In genomic region chr10:119595134-119595714, GRCh38 we compare ENCODE assay signal across 8 cellular contexts. TPM values are rescaled to one million over a fixed set of nuclear protein-coding genes. Genes with fewer than 3 reads are reported as not detected.
DNase-seq lines count a peak whose midpoint lies in the region; ATAC-seq, FAIRE-seq and TF ChIP-seq lines count a peak whose summit lies in the region.

No MANE protein-coding gene starts in this region.

- peaks cover 46% of the 10 kb centered on the region for H3K4me1 Mint-ChIP-seq in activated naive CD8-positive, alpha-beta T cell treated with anti-CD3 and anti-CD28 coated beads for 36 hours

- no peak for ATAC-seq in GM18907 (IDR thresholded peaks at IDR 0.05; ENCODE audit: unreplicated experiment)

- H3K4me1 ChIP-seq in cardiac muscle cell (ENCODE audit: low read depth), result peaks cover 29% of the 10 kb centered on the region
- peaks cover 34% of the 10 kb centered on the region for H3K4me1 ChIP-seq in keratinocyte (ENCODE audit: control insufficient read depth, extremely low read depth, insufficient read depth, low read length)
- H3K4me1 ChIP-seq in thymus (ENCODE audit: control insufficient read depth, insufficient read depth, low read length), result peaks cover 19% of the 10 kb centered on the region

- peak overlapping the region; percentile 96 for H3K27ac ChIP-seq in cardiac muscle cell
- H3K27ac ChIP-seq in keratinocyte (ENCODE audit: control insufficient read depth, insufficient read depth, low read length), result peak overlapping the region; percentile 93
- no peak overlapping the region for H3K27ac ChIP-seq in thymus (ENCODE audit: low read depth)

- no peaks in the 10 kb centered on the region for H4K20me1 ChIP-seq in keratinocyte (ENCODE audit: control insufficient read depth, extremely low read depth, insufficient read depth, low read length)

- H3K9ac ChIP-seq in keratinocyte (ENCODE audit: control insufficient read depth, extremely low read depth, insufficient read depth, low read length), result peak overlapping the region; percentile 95

- H3K79me2 ChIP-seq in keratinocyte (ENCODE audit: control insufficient read depth, insufficient read depth, low read length), result peaks cover 61% of the 10 kb centered on the region

- H3K9me1 ChIP-seq in keratinocyte (ENCODE audit: control insufficient read depth, extremely low read depth, insufficient read depth, low read length), result no peaks in the 10 kb centered on the region

- peaks cover 51% of the 10 kb centered on the region for H3K36me3 Mint-ChIP-seq in activated naive CD8-positive, alpha-beta T cell treated with anti-CD3 and anti-CD28 coated beads for 36 hours

- POLR2A ChIA-PET in GM10248 (lab: Yijun Ruan, JAX), result interaction anchor here (0.6 to 0.8 kb wide), 2 partner anchors 107 to 471 kb away, joined by 3 to 4 read pairs; no protein-coding TSS in a partner anchor

- no peaks in the 10 kb centered on the region for H3K27me3 ChIP-seq in cardiac muscle cell
- H3K27me3 ChIP-seq in keratinocyte (ENCODE audit: control insufficient read depth, extremely low read depth, insufficient read depth, low read length), result no peaks in the 10 kb centered on the region
- H3K27me3 ChIP-seq in thymus (ENCODE audit: control insufficient read depth, insufficient read depth), result no peaks in the 10 kb centered on the region

- H3K4me2 ChIP-seq in keratinocyte (ENCODE audit: control insufficient read depth, extremely low read depth, insufficient read depth, low read depth, low read length), result peak overlapping the region; percentile 83

- CTCF ChIA-PET in GM10248 (lab: Yijun Ruan, JAX), result interaction anchor here (1.0 kb wide), 2 partner anchors 53 to 150 kb away, joined by 3 read pairs; partner anchors contain the start of gene RGS10

- H3K4me3 ChIP-seq in cardiac muscle cell (peak overlapping the region; percentile 57), keratinocyte (ENCODE audit: control insufficient read depth in 2 of 3, extremely low read depth in 1 of 3, insufficient read depth in 2 of 3, low read depth in 1 of 3, low read length in 3 of 3) (peak overlapping the region; percentile 71 to 93 (median 82)), thymus (ENCODE audit: low read length) (peak overlapping the region; percentile 64)

- DNase-seq in cardiac muscle cell (ENCODE audit: low read depth in 1 of 2, low spot score in 1 of 2) (peak in 1 of 2 donors; percentile 48), cardiac septum (ENCODE audit: low spot score) (no peak), keratinocyte (ENCODE audit: low read depth, low spot score) (no peak), GM10248 (ENCODE audit: extremely low spot score) (no peak)
- DNase-seq in activated naive CD8-positive, alpha-beta T cell treated with anti-CD3 and anti-CD28 coated beads for 36 hours, result no peak
- no peak for DNase-seq in activated CD8-positive, alpha-beta memory T cell treated with anti-CD3 and anti-CD28 coated beads, Interleukin-2, amount 50 U/mL, for 48 hours

- H3K9me3 ChIP-seq in cardiac muscle cell (ENCODE audit: low read depth) (no peaks in the 10 kb centered on the region), keratinocyte (ENCODE audit: control insufficient read depth, low read depth, low read length) (no peaks in the 10 kb centered on the region), thymus (ENCODE audit: control insufficient read depth) (no peaks in the 10 kb centered on the region)

- peak overlapping the region; percentile 96 for H3K27ac Mint-ChIP-seq in activated naive CD8-positive, alpha-beta T cell treated with anti-CD3 and anti-CD28 coated beads for 36 hours

- no peaks in the 10 kb centered on the region for H3K27me3 Mint-ChIP-seq in activated naive CD8-positive, alpha-beta T cell treated with anti-CD3 and anti-CD28 coated beads for 36 hours

- H3K9me3 Mint-ChIP-seq in activated naive CD8-positive, alpha-beta T cell treated with anti-CD3 and anti-CD28 coated beads for 36 hours, result peaks cover 2% of the 10 kb centered on the region

- WGBS in thymus, result 30% methylated on average over 7 of the region's 7 CpGs

- peak overlapping the region; percentile 83 for H3K4me3 Mint-ChIP-seq in activated naive CD8-positive, alpha-beta T cell treated with anti-CD3 and anti-CD28 coated beads for 36 hours

- FAIRE-seq in keratinocyte (lab: Jason Lieb, UNC), result peak; percentile 34

- dilution Hi-C loops in keratinocyte (cut with MboI; ENCODE audit: extremely low pct_ligation_motif_present, low sequenced_read_pairs), result no loop called here

- intact Hi-C loops in cardiac septum (cut with DNase I), result loop anchor here (5.0 kb wide), 1 partner anchor 72 kb away; no protein-coding TSS in a partner anchor

- TF ChIP-seq CTCF in cardiac muscle cell (IDR thresholded peaks at IDR 0.05; ENCODE audit: low read depth, low read length), result no peak
- no peak for TF ChIP-seq CTCF in keratinocyte (optimal IDR thresholded peaks at IDR 0.05 in 1 of 3, IDR thresholded peaks at IDR 0.05 in 1 of 3, conservative IDR thresholded peaks at IDR 0.05 in 1 of 3; ENCODE audit: extremely low read depth in 1 of 3, insufficient read depth in 2 of 3, low read length in 3 of 3)
- no peak for TF ChIP-seq CTCF in GM10248 (IDR thresholded peaks at IDR 0.05; ENCODE audit: control extremely low read depth, extremely low read depth, low read depth, missing control alignments)

- H3K36me3 ChIP-seq in cardiac muscle cell, result no peaks in the 10 kb centered on the region
- H3K36me3 ChIP-seq in keratinocyte (ENCODE audit: control insufficient read depth in 2 of 2, extremely low read depth in 1 of 2, insufficient read depth in 2 of 2, low read length in 2 of 2), result peaks cover 0 to 6% of the 10 kb centered on the region in 2 experiments
- H3K36me3 ChIP-seq in thymus (ENCODE audit: control insufficient read depth, insufficient read depth), result no peaks in the 10 kb centered on the region

- no peak overlapping the region for H2AFZ ChIP-seq in keratinocyte (ENCODE audit: control insufficient read depth, low read length)

RNA-seq across cellular contexts. Expression of gene TIAL1, which starts 1.5 kb away (rescaled TPM):
- total RNA-seq in cardiac muscle cell, result 45.1 and 63.5 TPM in 2 replicates
- polyA plus RNA-seq in cardiac muscle cell, result 33.8 and 58.1 TPM in 2 replicates
- total RNA-seq in cardiac septum, result 75.0 TPM
- total RNA-seq in activated naive CD8-positive, alpha-beta T cell treated with anti-CD3 and anti-CD28 coated beads for 36 hours, result 100 to 1,000 TPM; 212 to 215 TPM
- 66.9 to 117 TPM (median 98.1 TPM) in 3 replicates for polyA plus RNA-seq in keratinocyte
- polyA plus RNA-seq in keratinocyte (2011; ENCODE audit: low read depth), result 181 TPM
- 42.0 and 70.2 TPM in 2 replicates for polyA plus RNA-seq in keratinocyte (2011; cell fraction: cytosol; rRNA removed)
- polyA plus RNA-seq in keratinocyte (2011; cell fraction: nucleus; rRNA removed), result 193 and 255 TPM in 2 replicates
- 70.7 and 108 TPM in 2 replicates for polyA plus RNA-seq in keratinocyte (2012; ENCODE audit: low replicate concordance)
- 23.8 to 78.1 TPM (median 32.4 TPM) in 3 replicates for polyA minus RNA-seq in keratinocyte
- 24.4 TPM for polyA minus RNA-seq in keratinocyte (2011; cell fraction: cytosol; rRNA and poly(A)+ RNA removed)
- polyA minus RNA-seq in keratinocyte (2011; cell fraction: nucleus; rRNA and poly(A)+ RNA removed), result 35.2 and 69.0 TPM in 2 replicates
- polyA plus RNA-seq in thymus, result 128 TPM

RNA-seq across cellular contexts. Expression of gene RGS10, which starts 52.7 kb away (rescaled TPM):
- total RNA-seq in cardiac muscle cell (0.25 and 1.6 TPM in 2 replicates), cardiac septum (3.2 TPM)
- polyA plus RNA-seq in cardiac muscle cell (0.73 and 3.0 TPM in 2 replicates), keratinocyte (51.0 to 87.8 TPM (median 66.4 TPM) in 3 replicates), thymus (304 TPM)
- 100 to 1,000 TPM; 273 to 294 TPM for total RNA-seq in activated naive CD8-positive, alpha-beta T cell treated with anti-CD3 and anti-CD28 coated beads for 36 hours
- polyA plus RNA-seq in keratinocyte (2011; ENCODE audit: low read depth), result 26.7 TPM
- 79.8 and 97.8 TPM in 2 replicates for polyA plus RNA-seq in keratinocyte (2011; cell fraction: cytosol; rRNA removed)
- polyA plus RNA-seq in keratinocyte (2011; cell fraction: nucleus; rRNA removed), result 16.2 and 23.1 TPM in 2 replicates
- 62.0 and 82.8 TPM in 2 replicates for polyA plus RNA-seq in keratinocyte (2012; ENCODE audit: low replicate concordance)
- polyA minus RNA-seq in keratinocyte, result 2.9 to 22.3 TPM (median 17.0 TPM) in 3 replicates
- polyA minus RNA-seq in keratinocyte (2011; cell fraction: cytosol; rRNA and poly(A)+ RNA removed), result 43.5 TPM
- polyA minus RNA-seq in keratinocyte (2011; cell fraction: nucleus; rRNA and poly(A)+ RNA removed), result 6.0 and 6.7 TPM in 2 replicates

RNA-seq across cellular contexts. Expression of gene BAG3, which starts 56.0 kb away (rescaled TPM):
- total RNA-seq in cardiac muscle cell, result 37.8 and 45.4 TPM in 2 replicates
- 62.3 and 64.2 TPM in 2 replicates for polyA plus RNA-seq in cardiac muscle cell
- total RNA-seq in cardiac septum, result 172 TPM
- 10 to 100 TPM; 15.3 to 17.5 TPM for total RNA-seq in activated naive CD8-positive, alpha-beta T cell treated with anti-CD3 and anti-CD28 coated beads for 36 hours
- 15.2 to 84.7 TPM (median 26.2 TPM) in 3 replicates for polyA plus RNA-seq in keratinocyte
- polyA plus RNA-seq in keratinocyte (2011; ENCODE audit: low read depth), result 419 TPM
- 51.0 and 71.3 TPM in 2 replicates for polyA plus RNA-seq in keratinocyte (2011; cell fraction: cytosol; rRNA removed)
- polyA plus RNA-seq in keratinocyte (2011; cell fraction: nucleus; rRNA removed), result 98.1 and 123 TPM in 2 replicates
- 152 and 176 TPM in 2 replicates for polyA plus RNA-seq in keratinocyte (2012; ENCODE audit: low replicate concordance)
- 14.0 to 96.2 TPM (median 28.4 TPM) in 3 replicates for polyA minus RNA-seq in keratinocyte
- 65.0 TPM for polyA minus RNA-seq in keratinocyte (2011; cell fraction: cytosol; rRNA and poly(A)+ RNA removed)
- polyA minus RNA-seq in keratinocyte (2011; cell fraction: nucleus; rRNA and poly(A)+ RNA removed), result 43.2 and 64.7 TPM in 2 replicates
- 12.6 TPM for polyA plus RNA-seq in thymus

Comparison
In these comparisons a context has a peak if more than half of its experiments do, and no peak if none do; other contexts are left out.
1. RNA of gene RGS10, which starts 52.7 kb away (total RNA-seq): 273 to 294 TPM in activated naive CD8-positive, alpha-beta T cell treated with anti-CD3 and anti-CD28 coated beads for 36 hours; 3.2 TPM in cardiac septum (single experiment) and 0.25 to 1.6 TPM in cardiac muscle cell; every median in the first group is over 10 times any median in the second.
2. Peak in every context shown above with its lines, with median percentiles within 50 percentile points of each other: H3K4me3 ChIP-seq.